ENCODE assay signal across 8 cellular contexts in the genomic region with DNA sequence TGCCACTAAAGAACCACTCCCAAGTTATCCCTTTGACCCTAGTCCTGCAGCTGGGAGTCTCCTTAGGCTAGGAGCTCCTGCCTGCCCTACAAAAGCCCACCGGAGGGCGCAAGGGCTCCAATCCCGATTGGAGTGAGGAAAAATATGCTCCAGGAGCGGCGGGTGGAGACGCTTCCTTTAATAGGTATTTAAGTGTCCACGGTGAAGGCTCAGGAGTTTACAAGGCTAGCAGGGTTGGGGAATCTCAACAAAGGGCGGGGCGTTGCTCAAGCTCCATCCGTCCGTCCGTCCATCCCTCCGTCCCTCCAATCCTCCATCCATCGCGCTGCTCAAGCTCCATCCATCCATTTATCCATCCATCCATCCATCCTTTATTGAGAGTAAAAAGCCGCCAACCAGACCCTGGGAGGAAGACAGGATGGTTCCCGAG. TPM values are rescaled to one million over a fixed set of nuclear protein-coding genes. Genes with fewer than 3 reads are reported as not detected.
DNase-seq lines count a peak whose midpoint lies in the region; ATAC-seq, FAIRE-seq and TF ChIP-seq lines count a peak whose summit lies in the region.

No MANE protein-coding gene starts in this region.

- peak overlapping the region; percentile 92 to 96 (median 96) for H3K27ac Mint-ChIP-seq in CD14-positive monocyte

- peak overlapping the region; percentile 89 for H2AFZ ChIP-seq in keratinocyte (ENCODE audit: control insufficient read depth, low read length)

- peaks cover 5 to 15% of the 10 kb centered on the region in 2 experiments for H3K36me3 ChIP-seq in keratinocyte (ENCODE audit: control insufficient read depth in 2 of 2, extremely low read depth in 1 of 2, insufficient read depth in 2 of 2, low read length in 2 of 2)

- H4K20me1 ChIP-seq in keratinocyte (ENCODE audit: control insufficient read depth, extremely low read depth, insufficient read depth, low read length) = no peaks in the 10 kb centered on the region

- CTCF ChIA-PET in RWPE1 (lab: Yijun Ruan, JAX) = interaction anchor here (0.8 kb wide), 1 partner anchor 15 kb away, joined by 5 read pairs; no protein-coding TSS in a partner anchor

- dilution Hi-C loops in keratinocyte (cut with MboI; ENCODE audit: extremely low pct_ligation_motif_present, low sequenced_read_pairs) = no loop called here

- peaks cover 0 to 2% (median 0%) of the 10 kb centered on the region in 7 donors for H3K9me3 Mint-ChIP-seq in CD14-positive monocyte

- H3K9me1 ChIP-seq in keratinocyte (ENCODE audit: control insufficient read depth, extremely low read depth, insufficient read depth, low read length) = no peaks in the 10 kb centered on the region

- H3K9me3 ChIP-seq in keratinocyte (ENCODE audit: control insufficient read depth, low read depth, low read length) = no peaks in the 10 kb centered on the region

- H3K27ac ChIP-seq in RWPE1 = peak overlapping the region; percentile 86
- H3K27ac ChIP-seq in keratinocyte (ENCODE audit: control insufficient read depth, insufficient read depth, low read length) = peak overlapping the region; percentile 89
- peak overlapping the region; percentile 57 to 91 (median 81) for H3K27ac ChIP-seq in skin epidermis

- H3K36me3 Mint-ChIP-seq in CD14-positive monocyte = peaks cover 28 to 31% of the 10 kb centered on the region in 2 donors

- H3K4me1 Mint-ChIP-seq in CD14-positive monocyte = peaks cover 38% of the 10 kb centered on the region

- peak overlapping the region; percentile 91 to 94 for H3K4me3 Mint-ChIP-seq in CD14-positive monocyte

- peak; percentile 17 for ATAC-seq in GM18909 (IDR thresholded peaks at IDR 0.05; ENCODE audit: poor library complexity, unreplicated experiment)

- H3K79me2 ChIP-seq in keratinocyte (ENCODE audit: control insufficient read depth, insufficient read depth, low read length) = peaks cover 20% of the 10 kb centered on the region

- peak overlapping the region; percentile 88 for H3K9ac ChIP-seq in keratinocyte (ENCODE audit: control insufficient read depth, extremely low read depth, insufficient read depth, low read length)

- intact Hi-C loops in CD14-positive monocyte (cut with micrococcal nuclease) = no loop called here

- no peak for DNase-seq in CD14-positive monocyte (ENCODE audit: low spot score)
- DNase-seq in HuH-7.5 (ENCODE audit: low spot score) = peak; percentile 65
- peak; percentile 67 for DNase-seq in RWPE1 (ENCODE audit: low spot score)
- peak; percentile 79 for DNase-seq in cerebellar cortex (ENCODE audit: low spot score)
- DNase-seq in keratinocyte (ENCODE audit: low read depth, low spot score) = peak; percentile 49
- DNase-seq in T-helper 9 cell = no peak

- peaks cover 8% of the 10 kb centered on the region for H3K4me1 ChIP-seq in keratinocyte (ENCODE audit: control insufficient read depth, extremely low read depth, insufficient read depth, low read length)

- POLR2A ChIA-PET in RWPE1 (lab: Yijun Ruan, JAX; ENCODE audit: low non-redundant PET) = interaction anchor here (0.6 kb wide), 1 partner anchor 831 kb away, joined by 3 read pairs; no protein-coding TSS in a partner anchor

- TF ChIP-seq CTCF in CD14-positive monocyte (IDR thresholded peaks at IDR 0.05) (peak; percentile 58), RWPE1 (conservative IDR thresholded peaks at IDR 0.05; ENCODE audit: low read depth) (peak; percentile 73), keratinocyte (optimal IDR thresholded peaks at IDR 0.05 in 1 of 3, IDR thresholded peaks at IDR 0.05 in 1 of 3, conservative IDR thresholded peaks at IDR 0.05 in 1 of 3; ENCODE audit: extremely low read depth in 1 of 3, insufficient read depth in 2 of 3, low read length in 3 of 3) (peak; percentile 58 to 73 (median 69))

- no peaks in the 10 kb centered on the region for H3K27me3 ChIP-seq in keratinocyte (ENCODE audit: control insufficient read depth, extremely low read depth, insufficient read depth, low read length)

- H3K27me3 Mint-ChIP-seq in CD14-positive monocyte (ENCODE audit: low read depth in 3 of 3) = peaks cover 0 to 1% (median 0%) of the 10 kb centered on the region in 3 donors

- FAIRE-seq in keratinocyte (lab: Jason Lieb, UNC) = no peak

- H3K4me3 ChIP-seq in keratinocyte (ENCODE audit: control insufficient read depth in 2 of 3, extremely low read depth in 1 of 3, insufficient read depth in 2 of 3, low read depth in 1 of 3, low read length in 3 of 3) (peak overlapping the region; percentile 79 to 85 (median 84)), skin epidermis (peak overlapping the region; percentile 77 to 100 (median 87))

- H3K4me2 ChIP-seq in keratinocyte (ENCODE audit: control insufficient read depth, extremely low read depth, insufficient read depth, low read depth, low read length) = peak overlapping the region; percentile 81

RNA-seq across cellular contexts. Expression of gene SPNS1, which starts 0.6 kb away (rescaled TPM):
- polyA plus RNA-seq in CD14-positive monocyte = 100 to 1,000 TPM in 1 of 2 donors, 10 to 100 TPM in 1; 97.2 to 104 TPM
- 16.3 to 34.7 TPM (median 23.7 TPM) in 3 replicates for polyA plus RNA-seq in keratinocyte
- 8.5 TPM for polyA plus RNA-seq in keratinocyte (2011; ENCODE audit: low read depth)
- 17.6 and 34.6 TPM in 2 replicates for polyA plus RNA-seq in keratinocyte (2011; cell fraction: cytosol; rRNA removed)
- polyA plus RNA-seq in keratinocyte (2011; cell fraction: nucleus; rRNA removed) = 74.6 and 84.8 TPM in 2 replicates
- 29.0 and 30.6 TPM in 2 replicates for polyA plus RNA-seq in keratinocyte (2012; ENCODE audit: low replicate concordance)
- polyA minus RNA-seq in keratinocyte = 22.7 to 59.2 TPM (median 33.6 TPM) in 3 replicates
- 61.2 TPM for polyA minus RNA-seq in keratinocyte (2011; cell fraction: cytosol; rRNA and poly(A)+ RNA removed)
- 41.3 and 51.9 TPM in 2 replicates for polyA minus RNA-seq in keratinocyte (2011; cell fraction: nucleus; rRNA and poly(A)+ RNA removed)

RNA-seq across cellular contexts. Expression of gene LAT, which starts 10.8 kb away (rescaled TPM):
- polyA plus RNA-seq in CD14-positive monocyte = 1 to 10 TPM; 1.5 to 1.9 TPM
- polyA plus RNA-seq in keratinocyte = 1.2 to 3.0 TPM (median 1.2 TPM) in 3 replicates
- 3.0 TPM for polyA plus RNA-seq in keratinocyte (2011; ENCODE audit: low read depth)
- 0.26 and 0.46 TPM in 2 replicates for polyA plus RNA-seq in keratinocyte (2011; cell fraction: cytosol; rRNA removed)
- polyA plus RNA-seq in keratinocyte (2011; cell fraction: nucleus; rRNA removed) = 22.6 and 25.9 TPM in 2 replicates
- polyA plus RNA-seq in keratinocyte (2012; ENCODE audit: low replicate concordance) = 0.69 and 3.4 TPM in 2 replicates
- polyA minus RNA-seq in keratinocyte = 0.64 to 2.5 TPM (median 0.92 TPM) in 3 replicates
- not detected for polyA minus RNA-seq in keratinocyte (2011; cell fraction: cytosol; rRNA and poly(A)+ RNA removed)
- polyA minus RNA-seq in keratinocyte (2011; cell fraction: nucleus; rRNA and poly(A)+ RNA removed) = 1.6 TPM in 2 replicates

RNA-seq across cellular contexts. Expression of gene NFATC2IP, which starts 23.3 kb away (rescaled TPM):
- polyA plus RNA-seq in CD14-positive monocyte (10 to 100 TPM; 17.5 to 18.4 TPM), keratinocyte (51.4 to 57.0 TPM (median 56.5 TPM) in 3 replicates)
- polyA plus RNA-seq in keratinocyte (2011; ENCODE audit: low read depth) = 7.0 TPM
- 22.1 and 33.7 TPM in 2 replicates for polyA plus RNA-seq in keratinocyte (2011; cell fraction: cytosol; rRNA removed)
- polyA plus RNA-seq in keratinocyte (2011; cell fraction: nucleus; rRNA removed) = 199 and 221 TPM in 2 replicates
- polyA plus RNA-seq in keratinocyte (2012; ENCODE audit: low replicate concordance) = 22.4 and 28.8 TPM in 2 replicates
- polyA minus RNA-seq in keratinocyte = 25.5 to 68.1 TPM (median 41.3 TPM) in 3 replicates
- 11.5 TPM for polyA minus RNA-seq in keratinocyte (2011; cell fraction: cytosol; rRNA and poly(A)+ RNA removed)
- polyA minus RNA-seq in keratinocyte (2011; cell fraction: nucleus; rRNA and poly(A)+ RNA removed) = 36.9 and 58.0 TPM in 2 replicates

RNA-seq across cellular contexts. Expression of gene CD19, which starts 42.3 kb away (rescaled TPM):
- polyA plus RNA-seq in CD14-positive monocyte (under 1 TPM; 0.28 to 0.65 TPM), keratinocyte (0.04 TPM in 1 of 3 replicates, not detected in the others)
- polyA plus RNA-seq in keratinocyte (2011; ENCODE audit: low read depth) = not detected
- polyA plus RNA-seq in keratinocyte (2011; cell fraction: cytosol; rRNA removed) = not detected in 2 replicates
- not detected in 2 replicates for polyA plus RNA-seq in keratinocyte (2011; cell fraction: nucleus; rRNA removed)
- polyA plus RNA-seq in keratinocyte (2012; ENCODE audit: low replicate concordance) = not detected in 2 replicates
- polyA minus RNA-seq in keratinocyte = not detected in 3 replicates
- not detected for polyA minus RNA-seq in keratinocyte (2011; cell fraction: cytosol; rRNA and poly(A)+ RNA removed)
- polyA minus RNA-seq in keratinocyte (2011; cell fraction: nucleus; rRNA and poly(A)+ RNA removed) = not detected in 2 replicates

RNA-seq across cellular contexts. Expression of gene RABEP2, which starts 49.0 kb away (rescaled TPM):
- polyA plus RNA-seq in CD14-positive monocyte = 1 to 10 TPM; 1.9 to 2.5 TPM
- 8.7 to 11.8 TPM (median 9.0 TPM) in 3 replicates for polyA plus RNA-seq in keratinocyte
- polyA plus RNA-seq in keratinocyte (2011; ENCODE audit: low read depth) = 9.7 TPM
- 3.6 and 12.6 TPM in 2 replicates for polyA plus RNA-seq in keratinocyte (2011; cell fraction: cytosol; rRNA removed)
- polyA plus RNA-seq in keratinocyte (2011; cell fraction: nucleus; rRNA removed) = 11.8 and 14.4 TPM in 2 replicates
- 5.8 and 14.4 TPM in 2 replicates for polyA plus RNA-seq in keratinocyte (2012; ENCODE audit: low replicate concordance)
- 4.3 to 5.6 TPM (median 4.8 TPM) in 3 replicates for polyA minus RNA-seq in keratinocyte
- polyA minus RNA-seq in keratinocyte (2011; cell fraction: cytosol; rRNA and poly(A)+ RNA removed) = 11.5 TPM
- 9.1 and 10.0 TPM in 2 replicates for polyA minus RNA-seq in keratinocyte (2011; cell fraction: nucleus; rRNA and poly(A)+ RNA removed)

Comparison
In these comparisons a context has a peak if more than half of its experiments do, and no peak if none do; other contexts are left out.
1. DNase-seq: peak in HuH-7.5 (single experiment), RWPE1 (single experiment), cerebellar cortex (single experiment) and keratinocyte (single experiment); none in CD14-positive monocyte (single experiment) and T-helper 9 cell (single experiment).
2. Peak in every context shown above with its lines, with median percentiles within 50 percentile points of each other: CTCF ChIP-seq and H3K27ac ChIP-seq.